ENCODE assay signal across 11 cellular contexts in genomic region chr14:35367056-35367372, GRCh38. TPM values are rescaled to one million over a fixed set of nuclear protein-coding genes. Genes with fewer than 3 reads are reported as not detected.
A peak's percentile ranks its signal among the peaks of the same experiment; 100 is the strongest.
DNase-seq lines count a peak whose midpoint lies in the region; ATAC-seq and TF ChIP-seq lines count a peak whose summit lies in the region.
"Had no signal": no experiment of that assay in that cellular context is flagged by ENCODE, and none has a peak within 500 bp of the region (broad histone marks: within the 10 kb centered on the region; RNA-seq: fewer than 3 reads in every experiment).

No MANE protein-coding gene starts in this region.

- H3K27ac Mint-ChIP-seq in chondrocyte (ENCODE audit: unreplicated experiment) (peak overlapping the region; percentile 32), neural crest cell (ENCODE audit: unreplicated experiment) (peak overlapping the region; percentile 63)
- H3K27ac Mint-ChIP-seq: activated naive CD4-positive, alpha-beta T cell treated with anti-CD3 and anti-CD28 coated beads, Interleukin-2, amount 10 ng/mL, durations not matched to agents 7 days and 5 days had no signal

- H3K4me3 Mint-ChIP-seq in chondrocyte (ENCODE audit: unreplicated experiment): no peak overlapping the region
- H3K4me3 Mint-ChIP-seq in neural crest cell: no peak overlapping the region
- H3K4me3 Mint-ChIP-seq: activated naive CD4-positive, alpha-beta T cell treated with anti-CD3 and anti-CD28 coated beads, Interleukin-2, amount 10 ng/mL, durations not matched to agents 7 days and 5 days had no signal

- H3K27me3 Mint-ChIP-seq in chondrocyte (ENCODE audit: low read depth) (no peaks in the 10 kb centered on the region), neural crest cell (ENCODE audit: low read depth) (no peaks in the 10 kb centered on the region)
- H3K27me3 Mint-ChIP-seq: activated naive CD4-positive, alpha-beta T cell treated with anti-CD3 and anti-CD28 coated beads, Interleukin-2, amount 10 ng/mL, durations not matched to agents 7 days and 5 days had no signal

- no peak for ATAC-seq in GM18861 (IDR thresholded peaks at IDR 0.05; ENCODE audit: unreplicated experiment)

- no peak for TF ChIP-seq CTCF in KMS-11 (conservative IDR thresholded peaks at IDR 0.05; ENCODE audit: low read depth, low read length)
- TF ChIP-seq CTCF in chondrocyte (IDR thresholded peaks at IDR 0.05): no peak
- no peak for TF ChIP-seq CTCF in neural crest cell (conservative IDR thresholded peaks at IDR 0.05)

- peak overlapping the region; percentile 50 to 82 (median 65); a peak in 20 of 22 replicates for H3K9ac ChIP-seq in BLaER1 treated with 17β-estradiol and CSF1 and Interleukin-3, amounts not matched to agents 10 nM and 100 nM
- H3K9ac ChIP-seq in KMS-11: no peak overlapping the region
- H3K9ac ChIP-seq: SK-N-SH had no signal

- H3K4me1 ChIP-seq in BLaER1 treated with 17β-estradiol and CSF1 and Interleukin-3, amounts not matched to agents 10 nM and 100 nM: peaks cover 50 to 88% (median 58%) of the 10 kb centered on the region in 10 experiments
- H3K4me1 ChIP-seq in KMS-11 (ENCODE audit: low read depth, poor library complexity, severe bottlenecking): peaks cover 36% of the 10 kb centered on the region

- no peaks in the 10 kb centered on the region for H3K36me3 ChIP-seq in BLaER1 treated with 17β-estradiol and CSF1 and Interleukin-3, amounts not matched to agents 10 nM and 100 nM
- no peaks in the 10 kb centered on the region for H3K36me3 ChIP-seq in KMS-11 (ENCODE audit: insufficient read depth)

- peaks cover 62% of the 10 kb centered on the region for H3K4me1 Mint-ChIP-seq in chondrocyte (ENCODE audit: low read depth)
- H3K4me1 Mint-ChIP-seq in neural crest cell: peaks cover 30% of the 10 kb centered on the region

- H3K79me2 ChIP-seq in KMS-11 (ENCODE audit: insufficient read depth, low read depth): no peaks in the 10 kb centered on the region

- DNase-seq in chondrocyte (ENCODE audit: low spot score) (no peak), neural crest cell (ENCODE audit: low read depth, low spot score) (no peak), GM03348 (ENCODE audit: low spot score) (no peak), NCI-H82 treated with DMSO at 0.1 percent for 48 hours (lab: John Stamatoyannopoulos, UW; ENCODE audit: unreplicated experiment) (no peak)
- no peak for DNase-seq in stimulated activated CD4-positive, alpha-beta T cell treated with anti-CD3 and anti-CD28 coated beads, Interleukin-12 subunit alpha, Interleukin-12 subunit beta, amount 100 ng/mL, for 4 hours
- DNase-seq: NCI-H524 treated with DMSO at 0.1 percent for 48 hours, SK-N-SH had no signal

- peak overlapping the region; percentile 65 to 95 (median 79) for H3K27ac ChIP-seq in BLaER1 treated with 17β-estradiol and CSF1 and Interleukin-3, amounts not matched to agents 10 nM and 100 nM
- no peak overlapping the region for H3K27ac ChIP-seq in KMS-11

- H4K20me1 ChIP-seq in BLaER1 treated with 17β-estradiol and CSF1 and Interleukin-3, amounts not matched to agents 10 nM and 100 nM: no peaks in the 10 kb centered on the region
- H4K20me1 ChIP-seq in KMS-11 (ENCODE audit: insufficient read depth): no peaks in the 10 kb centered on the region

- no peak overlapping the region; the same call in 1 of the 2 replicates for H2AFZ ChIP-seq in KMS-11 (ENCODE audit: low read depth)

- H3K27me3 ChIP-seq in BLaER1 treated with 17β-estradiol and CSF1 and Interleukin-3, amounts not matched to agents 10 nM and 100 nM: no peaks in the 10 kb centered on the region
- H3K27me3 ChIP-seq in KMS-11 (ENCODE audit: insufficient read depth, low read depth): no peaks in the 10 kb centered on the region

- H3K9me3 Mint-ChIP-seq in chondrocyte (ENCODE audit: low read depth) (peaks cover 2% of the 10 kb centered on the region), neural crest cell (peaks cover 6% of the 10 kb centered on the region)

- H3K36me3 Mint-ChIP-seq in chondrocyte (ENCODE audit: low read depth) (no peaks in the 10 kb centered on the region), neural crest cell (ENCODE audit: low read depth) (no peaks in the 10 kb centered on the region)

- peak overlapping the region; percentile 76 to 93 (median 83) for H3K4me2 ChIP-seq in BLaER1 treated with 17β-estradiol and CSF1 and Interleukin-3, amounts not matched to agents 10 nM and 100 nM
- 0 out of 2 replicates have a peak overlapping the region, but pooled peaks have one; percentile 13 for H3K4me2 ChIP-seq in KMS-11
- H3K4me2 ChIP-seq: SK-N-SH had no signal

- H3K4me3 ChIP-seq in BLaER1 treated with 17β-estradiol and CSF1 and Interleukin-3, amounts not matched to agents 10 nM and 100 nM: peak overlapping the region in 2 of 10 experiments; percentile 4 to 24; a peak in 1 of 20 replicates
- no peak overlapping the region for H3K4me3 ChIP-seq in KMS-11 (IDR thresholded peaks at IDR 0.05; ENCODE audit: insufficient read depth, low read depth, low read length)

- peaks cover 6 to 19% (median 12%) of the 10 kb centered on the region in 11 experiments; a peak in 20 of 22 replicates for H3K9me3 ChIP-seq in BLaER1 treated with 17β-estradiol and CSF1 and Interleukin-3, amounts not matched to agents 10 nM and 100 nM (replicated peaks in 1 of 11)
- H3K9me3 ChIP-seq: SK-N-SH had no signal

RNA-seq across cellular contexts. Expression of gene NFKBIA, which starts 37.5 kb away (rescaled TPM):
- total RNA-seq in chondrocyte (41.0 to 53.5 TPM (median 42.2 TPM) in 3 replicates), neural crest cell (30.3 and 31.2 TPM in 2 replicates)
